8 cellular contexts compared by ENCODE assay signal in the genomic region with DNA sequence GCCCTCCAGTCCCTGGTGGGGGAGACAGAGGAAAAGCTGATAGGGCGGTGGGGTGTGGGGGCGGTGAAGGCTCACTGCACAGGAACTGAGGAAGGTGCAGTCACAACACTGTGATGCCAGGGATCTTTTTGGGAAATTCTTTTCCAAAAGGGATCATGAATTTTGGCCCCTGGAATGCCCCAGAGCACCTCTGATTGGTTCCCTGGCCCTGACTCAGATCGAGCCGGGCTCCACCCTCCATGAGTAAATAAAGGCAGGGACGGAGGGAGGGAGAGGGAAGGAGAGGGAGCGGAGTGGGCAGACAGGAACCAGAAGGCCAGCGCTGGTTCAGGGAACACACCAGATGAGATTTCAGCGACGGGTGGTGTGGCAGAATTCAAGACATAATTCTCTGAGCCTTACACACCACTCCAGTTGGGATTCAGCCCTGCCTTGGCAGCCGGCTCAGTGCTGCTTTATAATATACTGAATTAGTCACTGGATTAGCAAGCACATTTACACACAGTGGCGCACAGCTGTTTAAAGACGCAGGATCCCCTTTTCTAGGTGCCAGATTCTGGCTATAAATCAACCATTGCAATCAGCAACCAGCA.
A peak's percentile ranks its signal among the peaks of the same experiment; 100 is the strongest.
DNase-seq lines count a peak whose midpoint lies in the region; ATAC-seq and TF ChIP-seq lines count a peak whose summit lies in the region.

No MANE protein-coding gene starts in this region.

- ATAC-seq in CD4-positive, CD25-positive, alpha-beta regulatory T cell (ENCODE audit: low read depth in 2 of 2), result peak; percentile 32
- ATAC-seq in HG03095 (IDR thresholded peaks at IDR 0.05; ENCODE audit: unreplicated experiment), result no peak

- H3K36me3 ChIP-seq in CD4-positive, CD25-positive, alpha-beta regulatory T cell (ENCODE audit: control insufficient read depth, insufficient read depth, low read length), result peaks cover 75% of the 10 kb centered on the region
- H3K36me3 ChIP-seq in HUES64 (ENCODE audit: insufficient read depth, low read length), result no peaks in the 10 kb centered on the region
- no peaks in the 10 kb centered on the region for H3K36me3 ChIP-seq in fibroblast of lung (ENCODE audit: control insufficient read depth, insufficient read depth, low read length)

- H3K27ac ChIP-seq in CD4-positive, CD25-positive, alpha-beta regulatory T cell (ENCODE audit: insufficient read depth, low read length, poor library complexity, severe bottlenecking), result peak overlapping the region; percentile 97
- H3K27ac ChIP-seq in HUES64 (ENCODE audit: low read depth, low read length), result no peak overlapping the region
- peak overlapping the region; percentile 92 for H3K27ac ChIP-seq in fibroblast of lung (ENCODE audit: insufficient read depth, low read length)

- no peak overlapping the region for H3K9ac ChIP-seq in HUES64 (ENCODE audit: low read depth, low read length)
- H3K9ac ChIP-seq in fibroblast of lung (ENCODE audit: insufficient read depth, low read length), result peak overlapping the region; percentile 49

- H3K27me3 Mint-ChIP-seq in CD4-positive, CD25-positive, alpha-beta regulatory T cell, result no peaks in the 10 kb centered on the region
- no peaks in the 10 kb centered on the region for H3K27me3 Mint-ChIP-seq in activated CD4-positive, alpha-beta T cell treated with anti-CD3 and anti-CD28 coated beads, Interleukin-2, amount 10 ng/mL, durations not matched to agents 24 days and 14 days

- no peaks in the 10 kb centered on the region for H3K9me3 ChIP-seq in CD4-positive, CD25-positive, alpha-beta regulatory T cell (ENCODE audit: control insufficient read depth in 2 of 2, low read length in 2 of 2)
- no peaks in the 10 kb centered on the region for H3K9me3 ChIP-seq in HUES64 (ENCODE audit: insufficient read depth, low read depth, low read length)
- no peaks in the 10 kb centered on the region for H3K9me3 ChIP-seq in fibroblast of lung (ENCODE audit: control insufficient read depth, insufficient read depth, low read depth, low read length)

- peaks cover 100% of the 10 kb centered on the region for H3K4me1 ChIP-seq in CD4-positive, CD25-positive, alpha-beta regulatory T cell (ENCODE audit: control insufficient read depth, insufficient read depth, low read length, poor library complexity, severe bottlenecking)
- H3K4me1 ChIP-seq in HUES64 (ENCODE audit: insufficient read depth, low read length), result peaks cover 9% of the 10 kb centered on the region; the same call in 1 of the 2 replicates
- peaks cover 62% of the 10 kb centered on the region for H3K4me1 ChIP-seq in fibroblast of lung (ENCODE audit: control insufficient read depth, extremely low read depth, insufficient read depth, low read length)

- peak in 1 of 3 donors; percentile 27 for DNase-seq in CD4-positive, CD25-positive, alpha-beta regulatory T cell
- DNase-seq in activated CD4-positive, alpha-beta T cell treated with anti-CD3 and anti-CD28 coated beads, Interleukin-2, amount 10 ng/mL, durations not matched to agents 24 days and 14 days, result peak; percentile 78
- peak; percentile 97 to 99 for DNase-seq in fibroblast of lung (ENCODE audit: low read depth in 2 of 2)
- peak; percentile 89 for DNase-seq in non-pigmented ciliary epithelial cell (ENCODE audit: low read depth)
- DNase-seq in mesenteric fat pad (ENCODE audit: low spot score), result no peak
- DNase-seq in activated gamma-delta T cell (lab: John Stamatoyannopoulos, UW), result no peak

- 62% methylated on average over 12 of the region's 12 CpGs for WGBS in HUES64

- H3K27me3 ChIP-seq in CD4-positive, CD25-positive, alpha-beta regulatory T cell (ENCODE audit: control insufficient read depth, insufficient read depth, low read length), result no peaks in the 10 kb centered on the region
- H3K27me3 ChIP-seq in HUES64 (ENCODE audit: insufficient read depth, low read length) (no peaks in the 10 kb centered on the region), fibroblast of lung (ENCODE audit: control insufficient read depth, insufficient read depth, low read length) (no peaks in the 10 kb centered on the region)

- H3K4me3 ChIP-seq in CD4-positive, CD25-positive, alpha-beta regulatory T cell (ENCODE audit: low read depth, low read length), result peak overlapping the region; percentile 100
- H3K4me3 ChIP-seq in HUES64 (ENCODE audit: low read length), result 0 out of 2 replicates have a peak overlapping the region, but pooled peaks have one; percentile 10
- peak overlapping the region in 2 of 4 experiments; percentile 29 to 38 for H3K4me3 ChIP-seq in fibroblast of lung (replicated peaks in 1 of 4; ENCODE audit: control extremely low read depth in 1 of 4, insufficient read depth in 1 of 4, low read depth in 3 of 4, low read length in 4 of 4)

- TF ChIP-seq CTCF in fibroblast of lung (conservative IDR thresholded peaks at IDR 0.05 in 1 of 2, IDR thresholded peaks at IDR 0.05 in 1 of 2; ENCODE audit: low read depth in 1 of 2, low read length in 2 of 2), result no peak

- intact Hi-C loops in activated CD4-positive, alpha-beta T cell treated with anti-CD3 and anti-CD28 coated beads, Interleukin-2, amount 10 ng/mL, durations not matched to agents 24 days and 14 days (cut with micrococcal nuclease), result loop anchor here (2.0 to 5.0 kb wide), 3 partner anchors 16 to 184 kb away; no protein-coding TSS in a partner anchor

- H3K9me3 Mint-ChIP-seq in CD4-positive, CD25-positive, alpha-beta regulatory T cell, result no peaks in the 10 kb centered on the region
- H3K9me3 Mint-ChIP-seq in activated CD4-positive, alpha-beta T cell treated with anti-CD3 and anti-CD28 coated beads, Interleukin-2, amount 10 ng/mL, durations not matched to agents 24 days and 14 days, result no peaks in the 10 kb centered on the region

- H2AFZ ChIP-seq in fibroblast of lung (ENCODE audit: low read length), result no peak overlapping the region

- no peaks in the 10 kb centered on the region for H4K20me1 ChIP-seq in fibroblast of lung (ENCODE audit: control insufficient read depth, extremely low read depth, insufficient read depth, low read length)

- H3K4me3 Mint-ChIP-seq in CD4-positive, CD25-positive, alpha-beta regulatory T cell, result peak overlapping the region; percentile 96 to 99 (median 98)
- H3K4me3 Mint-ChIP-seq in activated CD4-positive, alpha-beta T cell treated with anti-CD3 and anti-CD28 coated beads, Interleukin-2, amount 10 ng/mL, durations not matched to agents 24 days and 14 days, result peak overlapping the region; percentile 93

- peaks cover 32 to 100% (median 84%) of the 10 kb centered on the region in 4 donors for H3K4me1 Mint-ChIP-seq in CD4-positive, CD25-positive, alpha-beta regulatory T cell
- peaks cover 93% of the 10 kb centered on the region for H3K4me1 Mint-ChIP-seq in activated CD4-positive, alpha-beta T cell treated with anti-CD3 and anti-CD28 coated beads, Interleukin-2, amount 10 ng/mL, durations not matched to agents 24 days and 14 days

- peak overlapping the region; percentile 96 to 99 (median 98) for H3K27ac Mint-ChIP-seq in CD4-positive, CD25-positive, alpha-beta regulatory T cell
- peak overlapping the region; percentile 98 for H3K27ac Mint-ChIP-seq in activated CD4-positive, alpha-beta T cell treated with anti-CD3 and anti-CD28 coated beads, Interleukin-2, amount 10 ng/mL, durations not matched to agents 24 days and 14 days

- peak overlapping the region; percentile 75 for H3K4me2 ChIP-seq in fibroblast of lung (ENCODE audit: extremely low read depth, insufficient read depth, low read length)

- peaks cover 88% of the 10 kb centered on the region for H3K79me2 ChIP-seq in fibroblast of lung (ENCODE audit: control insufficient read depth, insufficient read depth, low read length)

- H3K36me3 Mint-ChIP-seq in CD4-positive, CD25-positive, alpha-beta regulatory T cell, result peaks cover 83% of the 10 kb centered on the region
- H3K36me3 Mint-ChIP-seq in activated CD4-positive, alpha-beta T cell treated with anti-CD3 and anti-CD28 coated beads, Interleukin-2, amount 10 ng/mL, durations not matched to agents 24 days and 14 days (ENCODE audit: low read depth), result peaks cover 78% of the 10 kb centered on the region

Comparison
In these comparisons a context has a peak if more than half of its experiments do, and no peak if none do; other contexts are left out.
1. DNase-seq: peak in activated CD4-positive, alpha-beta T cell treated with anti-CD3 and anti-CD28 coated beads, Interleukin-2, amount 10 ng/mL, durations not matched to agents 24 days and 14 days (single experiment), fibroblast of lung (2 of 2) and non-pigmented ciliary epithelial cell (single experiment); none in mesenteric fat pad (single experiment) and activated gamma-delta T cell (single experiment).